Comparison of ENCODE assay signal across 14 cellular contexts in the genomic region with DNA sequence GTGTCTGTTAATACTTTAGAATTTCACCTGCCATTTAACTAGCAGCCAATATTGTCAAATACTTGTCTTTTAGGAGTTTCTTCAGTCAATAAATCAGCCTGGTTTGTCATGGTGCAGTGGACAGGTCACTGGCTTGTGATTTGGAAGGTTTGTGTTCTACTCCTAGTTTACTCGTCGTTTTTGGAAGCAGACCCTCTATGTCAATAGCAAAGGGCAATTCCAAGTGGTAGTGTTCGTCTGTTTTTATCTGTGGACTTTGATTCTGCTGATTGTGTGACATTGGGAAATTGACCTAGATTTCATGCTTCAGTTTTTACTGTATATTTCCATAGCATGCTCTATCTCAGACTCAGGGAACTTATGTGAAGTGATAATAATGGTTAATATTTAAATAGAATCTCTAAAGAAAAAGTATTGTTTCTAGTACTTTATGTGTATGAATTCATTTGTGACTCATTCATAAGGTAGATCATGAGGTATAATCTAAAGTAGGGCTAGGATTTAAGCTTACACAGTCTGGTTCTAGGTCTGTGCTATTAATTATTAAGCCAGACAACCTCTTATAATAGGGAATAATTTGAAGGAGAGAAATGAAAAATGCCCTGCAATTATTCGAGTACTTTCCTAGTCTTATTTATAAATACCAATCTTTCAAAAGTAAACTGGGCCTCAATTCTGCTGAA.
DNase-seq lines count a peak whose midpoint lies in the region; ATAC-seq and TF ChIP-seq lines count a peak whose summit lies in the region.
"Had no signal": no experiment of that assay in that cellular context is flagged by ENCODE, and none has a peak within 500 bp of the region (broad histone marks: within the 10 kb centered on the region; RNA-seq: fewer than 3 reads in every experiment).

No MANE protein-coding gene starts in this region.

- no peaks in the 10 kb centered on the region for H4K20me1 ChIP-seq in mammary epithelial cell (ENCODE audit: insufficient read depth, low read length)

- H3K79me2 ChIP-seq in mammary epithelial cell (ENCODE audit: insufficient read depth, low read length), result no peaks in the 10 kb centered on the region

- peaks cover 22% of the 10 kb centered on the region for H3K4me1 ChIP-seq in mammary epithelial cell (ENCODE audit: insufficient read depth, low read length)
- H3K4me1 ChIP-seq in suprapubic skin, result peaks cover 32% of the 10 kb centered on the region
- H3K4me1 ChIP-seq: prostate gland had no signal

- TF ChIP-seq POLR2A in suprapubic skin (IDR thresholded peaks at IDR 0.05), result no peak

- H3K36me3 Mint-ChIP-seq in MCF 10A (ENCODE audit: insufficient read depth, unreplicated experiment) (no peaks in the 10 kb centered on the region), glutamatergic neuron (ENCODE audit: unreplicated experiment) (no peaks in the 10 kb centered on the region), nephron (ENCODE audit: low read depth) (no peaks in the 10 kb centered on the region)

- H3K9ac ChIP-seq in mammary epithelial cell (ENCODE audit: insufficient read depth, low read length), result no peak overlapping the region

- H3K9me3 ChIP-seq in mammary epithelial cell (replicated peaks; ENCODE audit: insufficient read depth, low read length), result no peaks in the 10 kb centered on the region
- H3K9me3 ChIP-seq in suprapubic skin, result no peaks in the 10 kb centered on the region
- H3K9me3 ChIP-seq: gastrocnemius medialis, neutrophil, prostate gland had no signal

- POLR2A ChIA-PET in MCF 10A (lab: Yijun Ruan, JAX), result interaction anchor here (0.7 to 3.4 kb wide), 9 partner anchors 88 to 563 kb away, joined by 3 to 21 read pairs (median 5); no protein-coding TSS in a partner anchor

- intact Hi-C loops in mammary epithelial cell (cut with micrococcal nuclease) (loop anchor here (2.0 kb wide), 1 partner anchor 499 kb away; no protein-coding TSS in a partner anchor), MCF 10A (cut with micrococcal nuclease) (loop anchor here (10.0 kb wide), 1 partner anchor 255 kb away; the partner anchor contains the start of gene JMJD1C)

- in situ Hi-C loops in mammary epithelial cell (cut with MboI; ENCODE audit: low sequenced_read_pairs in 2 of 2), result loop anchor here (10.0 to 25.0 kb wide), 3 partner anchors 207 to 555 kb away; partner anchors contain the start of gene REEP3 (in 1 of the 2)

- no peak overlapping the region for H3K4me2 ChIP-seq in mammary epithelial cell (ENCODE audit: insufficient read depth, low read depth, low read length)

- ATAC-seq in GM19397 (IDR thresholded peaks at IDR 0.05; ENCODE audit: unreplicated experiment), result no peak
- ATAC-seq: stimulated activated naive CD8-positive, alpha-beta T cell treated with anti-CD3 and anti-CD28 coated beads, Interleukin-15, Interleukin-2, amounts not matched to agents 100 U/mL and 50 U/mL, for 24 hours had no signal

- H3K27me3 ChIP-seq in mammary epithelial cell (ENCODE audit: insufficient read depth, low read length), result no peaks in the 10 kb centered on the region
- no peaks in the 10 kb centered on the region for H3K27me3 ChIP-seq in suprapubic skin
- H3K27me3 ChIP-seq: gastrocnemius medialis had no signal

- H3K27ac ChIP-seq in mammary epithelial cell (ENCODE audit: insufficient read depth, low read depth, low read length), result peak overlapping the region; percentile 36
- H3K27ac ChIP-seq in suprapubic skin, result no peak overlapping the region
- H3K27ac ChIP-seq: neutrophil had no signal

- no peak overlapping the region for H3K27ac Mint-ChIP-seq in MCF 10A (ENCODE audit: low read depth, unreplicated experiment)
- peak overlapping the region; percentile 53 for H3K27ac Mint-ChIP-seq in glutamatergic neuron (ENCODE audit: unreplicated experiment)
- H3K27ac Mint-ChIP-seq in nephron, result peak overlapping the region; percentile 89 to 90 (median 89)
- H3K27ac Mint-ChIP-seq: activated CD4-positive, alpha-beta T cell treated with anti-CD3 and anti-CD28 coated beads, Interleukin-2, amount 10 ng/mL, durations not matched to agents 24 days and 14 days had no signal

- WGBS in mammary epithelial cell (ENCODE audit: low coverage, missing lambda C conversion rate), result 93% methylated on average over 4 of the region's 4 CpGs
- 75% methylated on average over 4 of the region's 4 CpGs for WGBS in suprapubic skin

- H3K27me3 Mint-ChIP-seq in MCF 10A (ENCODE audit: insufficient read depth, unreplicated experiment) (no peaks in the 10 kb centered on the region), glutamatergic neuron (ENCODE audit: unreplicated experiment) (peaks cover 8% of the 10 kb centered on the region), nephron (ENCODE audit: low read depth) (peaks cover 5% of the 10 kb centered on the region)

- dilution Hi-C loops in mammary epithelial cell (cut with HindIII; ENCODE audit: low sequenced_read_pairs), result loop anchor here (5.0 to 25.0 kb wide), 2 partner anchors 57 to 232 kb away; no protein-coding TSS in a partner anchor

- DNase-seq in mammary epithelial cell, result no peak
- no peak for DNase-seq in MCF 10A (ENCODE audit: unreplicated experiment)
- no peak for DNase-seq in glutamatergic neuron
- no peak for DNase-seq in OCI-M1 (lab: John Stamatoyannopoulos, UW)
- no peak for DNase-seq in suprapubic skin (ENCODE audit: low spot score in 2 of 2)
- DNase-seq in C1 segment of cervical spinal cord (lab: John Stamatoyannopoulos, UW), result no peak
- DNase-seq: gastrocnemius medialis had no signal

- TF ChIP-seq EP300 in suprapubic skin (IDR thresholded peaks at IDR 0.05), result no peak

- H2AFZ ChIP-seq in mammary epithelial cell (ENCODE audit: low read depth, low read length), result no peak overlapping the region

- CTCF ChIA-PET in mammary epithelial cell (lab: Charles Lee; ENCODE audit: low non-redundant PET), result interaction anchor here (0.5 to 1.5 kb wide), 6 partner anchors 92 to 563 kb away, joined by 3 to 10 read pairs (median 3); no protein-coding TSS in a partner anchor
- CTCF ChIA-PET in MCF 10A (lab: Yijun Ruan, JAX), result interaction anchor here (0.6 to 9.7 kb wide), 67 partner anchors 9 to 1126 kb away, joined by 3 to 266 read pairs (median 5); no protein-coding TSS in a partner anchor

- H3K36me3 ChIP-seq in mammary epithelial cell (ENCODE audit: insufficient read depth, low read length) (no peaks in the 10 kb centered on the region), suprapubic skin (no peaks in the 10 kb centered on the region)
- H3K36me3 ChIP-seq: gastrocnemius medialis, neutrophil, prostate gland had no signal

- BruUV-seq in mammary epithelial cell (replicated peaks; lab: Mats Ljungman, UMichigan) (no TSS peak), MCF 10A (replicated peaks; lab: Mats Ljungman, UMichigan) (no TSS peak)

- H3K4me3 ChIP-seq in mammary epithelial cell (replicated peaks in 1 of 3; ENCODE audit: insufficient read depth in 1 of 3, low read depth in 2 of 3, low read length in 3 of 3), result no peak overlapping the region
- no peak overlapping the region for H3K4me3 ChIP-seq in suprapubic skin
- H3K4me3 ChIP-seq: prostate gland had no signal

- no peaks in the 10 kb centered on the region for H3K4me1 Mint-ChIP-seq in MCF 10A (ENCODE audit: insufficient read depth, unreplicated experiment)
- peaks cover 63% of the 10 kb centered on the region for H3K4me1 Mint-ChIP-seq in glutamatergic neuron (ENCODE audit: low read depth, unreplicated experiment)
- H3K4me1 Mint-ChIP-seq in nephron, result peaks cover 78% of the 10 kb centered on the region

- H3K4me3 Mint-ChIP-seq in MCF 10A (ENCODE audit: unreplicated experiment) (no peak overlapping the region), glutamatergic neuron (ENCODE audit: unreplicated experiment) (no peak overlapping the region), nephron (no peak overlapping the region)

- H3K9me3 Mint-ChIP-seq in MCF 10A (ENCODE audit: unreplicated experiment) (no peaks in the 10 kb centered on the region), glutamatergic neuron (ENCODE audit: unreplicated experiment) (peaks cover 9% of the 10 kb centered on the region), nephron (no peaks in the 10 kb centered on the region)
- H3K9me3 Mint-ChIP-seq: activated CD4-positive, alpha-beta T cell treated with anti-CD3 and anti-CD28 coated beads, Interleukin-2, amount 10 ng/mL, durations not matched to agents 24 days and 14 days; activated T-cell treated with anti-CD3 and anti-CD28 coated beads, Interleukin-2, amount 50 U/mL, for 4 hours had no signal

- TF ChIP-seq CTCF in mammary epithelial cell (conservative IDR thresholded peaks at IDR 0.05 in 1 of 2, IDR thresholded peaks at IDR 0.05 in 1 of 2; ENCODE audit: extremely low read depth in 1 of 2, insufficient read depth in 1 of 2, low read depth in 1 of 2, low read length in 2 of 2) (no peak), MCF 10A (IDR thresholded peaks at IDR 0.05; ENCODE audit: unreplicated experiment) (no peak), glutamatergic neuron (IDR thresholded peaks at IDR 0.05; ENCODE audit: partially characterized antibody, unreplicated experiment) (no peak), nephron (IDR thresholded peaks at IDR 0.05; ENCODE audit: unreplicated experiment in 3 of 3) (no peak), suprapubic skin (IDR thresholded peaks at IDR 0.05) (no peak)
